Comparison of ENCODE assay signal across 32 cellular contexts in genomic region chr4:71355971-71356370, GRCh38. TPM values are rescaled to one million over a fixed set of nuclear protein-coding genes. Genes with fewer than 3 reads are reported as not detected.
DNase-seq lines count a peak whose midpoint lies in the region; ATAC-seq and FAIRE-seq lines count a peak whose summit lies in the region.
"Had no signal": no experiment of that assay in that cellular context is flagged by ENCODE, and none has a peak within 500 bp of the region (broad histone marks: within the 10 kb centered on the region; RNA-seq: fewer than 3 reads in every experiment).

No MANE protein-coding gene starts in this region.

- H3K36me3 Mint-ChIP-seq in activated T-helper 17 cell treated with anti-CD3 and anti-CD28 coated beads, Interleukin-2, amount 50 U/mL, for 72 hours (ENCODE audit: low read depth): no peaks in the 10 kb centered on the region
- no peaks in the 10 kb centered on the region for H3K36me3 Mint-ChIP-seq in stimulated activated effector memory CD8-positive, alpha-beta T cell treated with anti-CD3 and anti-CD28 coated beads, Interleukin-12 subunit alpha, Interleukin-12 subunit beta, amount 100 ng/mL, for 72 hours
- H3K36me3 Mint-ChIP-seq: CD14-positive monocyte; CD4-positive, alpha-beta memory T cell; CD4-positive, CD25-positive, alpha-beta regulatory T cell; CD8-positive, alpha-beta T cell had no signal

- no peaks in the 10 kb centered on the region for H3K4me1 Mint-ChIP-seq in activated T-helper 17 cell treated with anti-CD3 and anti-CD28 coated beads, Interleukin-2, amount 50 U/mL, for 72 hours
- H3K4me1 Mint-ChIP-seq in stimulated activated effector memory CD8-positive, alpha-beta T cell treated with anti-CD3 and anti-CD28 coated beads, Interleukin-12 subunit alpha, Interleukin-12 subunit beta, amount 100 ng/mL, for 72 hours: peaks cover 4% of the 10 kb centered on the region
- H3K4me1 Mint-ChIP-seq: B cell; CD14-positive monocyte; CD4-positive, alpha-beta memory T cell; CD4-positive, CD25-positive, alpha-beta regulatory T cell; CD8-positive, alpha-beta memory T cell had no signal

- H3K9me3 Mint-ChIP-seq in activated T-helper 17 cell treated with anti-CD3 and anti-CD28 coated beads, Interleukin-2, amount 50 U/mL, for 72 hours: no peaks in the 10 kb centered on the region
- H3K9me3 Mint-ChIP-seq in stimulated activated effector memory CD8-positive, alpha-beta T cell treated with anti-CD3 and anti-CD28 coated beads, Interleukin-12 subunit alpha, Interleukin-12 subunit beta, amount 100 ng/mL, for 72 hours: no peaks in the 10 kb centered on the region
- H3K9me3 Mint-ChIP-seq: CD14-positive monocyte; CD4-positive, alpha-beta memory T cell; CD4-positive, alpha-beta T cell; CD4-positive, CD25-positive, alpha-beta regulatory T cell; CD8-positive, alpha-beta memory T cell; CD8-positive, alpha-beta T cell had no signal

- no peak overlapping the region for H3K27ac Mint-ChIP-seq in activated T-helper 17 cell treated with anti-CD3 and anti-CD28 coated beads, Interleukin-2, amount 50 U/mL, for 72 hours
- H3K27ac Mint-ChIP-seq in stimulated activated effector memory CD8-positive, alpha-beta T cell treated with anti-CD3 and anti-CD28 coated beads, Interleukin-12 subunit alpha, Interleukin-12 subunit beta, amount 100 ng/mL, for 72 hours: no peak overlapping the region
- H3K27ac Mint-ChIP-seq: B cell; CD14-positive monocyte; CD4-positive, alpha-beta memory T cell; CD4-positive, alpha-beta T cell; CD4-positive, CD25-positive, alpha-beta regulatory T cell; CD8-positive, alpha-beta memory T cell; CD8-positive, alpha-beta T cell had no signal

- no peak overlapping the region for H3K4me3 Mint-ChIP-seq in activated T-helper 17 cell treated with anti-CD3 and anti-CD28 coated beads, Interleukin-2, amount 50 U/mL, for 72 hours
- no peak overlapping the region for H3K4me3 Mint-ChIP-seq in stimulated activated effector memory CD8-positive, alpha-beta T cell treated with anti-CD3 and anti-CD28 coated beads, Interleukin-12 subunit alpha, Interleukin-12 subunit beta, amount 100 ng/mL, for 72 hours
- H3K4me3 Mint-ChIP-seq: B cell; CD14-positive monocyte; CD4-positive, alpha-beta memory T cell; CD4-positive, alpha-beta T cell; CD4-positive, CD25-positive, alpha-beta regulatory T cell; CD8-positive, alpha-beta memory T cell; CD8-positive, alpha-beta T cell had no signal

- ATAC-seq in activated T-helper 17 cell treated with anti-CD3 and anti-CD28 coated beads, Interleukin-2, amount 50 U/mL, for 72 hours (replicated peaks): peak; percentile 55
- peak; percentile 56 for ATAC-seq in stimulated activated effector memory CD8-positive, alpha-beta T cell treated with anti-CD3 and anti-CD28 coated beads, Interleukin-12 subunit alpha, Interleukin-12 subunit beta, amount 100 ng/mL, for 72 hours
- no peak for ATAC-seq in GM19324 (IDR thresholded peaks at IDR 0.05; ENCODE audit: low FRiP score, unreplicated experiment)
- ATAC-seq: A549; CD8-positive, alpha-beta T cell had no signal

- no peak for DNase-seq in stimulated activated effector memory CD8-positive, alpha-beta T cell treated with anti-CD3 and anti-CD28 coated beads, Interleukin-12 subunit alpha, Interleukin-12 subunit beta, amount 100 ng/mL, for 72 hours (ENCODE audit: low spot score in 2 of 2)
- DNase-seq in KG1 (lab: John Stamatoyannopoulos, UW) (no peak), COLO668 (lab: John Stamatoyannopoulos, UW; ENCODE audit: unreplicated experiment) (no peak)
- DNase-seq: 8988T; ACHN; AML-193; BE2C; C1 segment of cervical spinal cord; Caco-2; Calu3; CD4-positive, alpha-beta memory T cell; CD4-positive, alpha-beta T cell; CD4-positive, CD25-positive, alpha-beta regulatory T cell; CD8-positive, alpha-beta memory T cell; CD8-positive, alpha-beta T cell; COR-L47; DMS 273 treated with DMSO at 0.1 percent for 48 hours; DMS153; DMS53; DMS79; DMS79 treated with DMSO at 0.1 percent for 48 hours; DND-41; EL had no signal

- no peaks in the 10 kb centered on the region for H3K27me3 Mint-ChIP-seq in activated T-helper 17 cell treated with anti-CD3 and anti-CD28 coated beads, Interleukin-2, amount 50 U/mL, for 72 hours
- H3K27me3 Mint-ChIP-seq: B cell; CD4-positive, alpha-beta T cell had no signal

- peak; percentile 5 for FAIRE-seq in islet of Langerhans (lab: Jason Lieb, UNC)
- FAIRE-seq: A204.1, A549, D721Med had no signal

RNA-seq across cellular contexts. Expression of gene SLC4A4, which starts 17.2 kb away (rescaled TPM):
- under 1 TPM; 0.32 to 0.76 TPM for total RNA-seq in activated T-helper 17 cell treated with anti-CD3 and anti-CD28 coated beads, Interleukin-2, amount 50 U/mL, for 72 hours
- total RNA-seq: A172; B cell; CD4-positive, CD25-positive, alpha-beta regulatory T cell had no signal
